Comparison of ENCODE assay signal across 8 cellular contexts in the genomic region with DNA sequence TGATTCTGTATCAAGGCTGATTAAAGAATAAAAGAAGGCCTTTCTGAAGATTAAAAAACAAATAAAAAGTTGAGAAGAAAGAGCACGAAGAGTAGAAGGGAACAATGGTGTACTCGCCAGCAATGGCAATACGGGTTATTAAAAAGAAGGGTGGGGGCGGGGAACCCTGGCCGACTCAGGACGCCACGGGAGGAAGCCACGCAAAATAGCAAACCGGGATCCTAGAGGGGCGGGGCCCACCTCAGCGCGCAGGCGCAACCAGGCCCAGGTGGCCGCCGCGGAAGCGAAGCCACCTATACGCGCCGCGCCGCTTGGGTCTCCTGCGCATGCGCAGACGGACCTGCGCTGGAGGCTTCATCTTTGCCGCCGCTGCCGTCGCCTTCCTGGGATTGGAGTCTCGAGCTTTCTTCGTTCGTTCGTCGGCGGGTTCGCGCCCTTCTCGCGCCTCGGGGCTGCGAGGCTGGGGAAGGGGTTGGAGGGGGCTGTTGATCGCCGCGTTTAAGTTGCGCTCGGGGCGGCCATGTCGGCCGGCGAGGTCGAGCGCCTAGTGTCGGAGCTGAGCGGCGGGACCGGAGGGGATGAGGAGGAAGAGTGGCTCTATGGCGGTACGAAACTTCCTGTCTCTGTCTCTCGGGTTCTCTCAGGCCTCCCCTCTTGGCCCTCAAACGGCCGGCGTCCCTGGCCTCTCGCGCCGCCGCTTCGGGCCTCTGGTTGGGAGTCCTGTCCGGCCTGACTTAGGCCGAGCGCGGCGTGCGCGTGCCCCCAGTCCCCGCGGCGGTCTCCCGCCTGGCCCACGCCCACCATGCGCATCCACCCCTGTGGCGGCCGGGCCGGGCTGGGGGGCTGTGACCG. TPM values are rescaled to one million over a fixed set of nuclear protein-coding genes. Genes with fewer than 3 reads are reported as not detected.
DNase-seq lines count a peak whose midpoint lies in the region; ATAC-seq, FAIRE-seq and TF ChIP-seq lines count a peak whose summit lies in the region.

A gene with protein sequence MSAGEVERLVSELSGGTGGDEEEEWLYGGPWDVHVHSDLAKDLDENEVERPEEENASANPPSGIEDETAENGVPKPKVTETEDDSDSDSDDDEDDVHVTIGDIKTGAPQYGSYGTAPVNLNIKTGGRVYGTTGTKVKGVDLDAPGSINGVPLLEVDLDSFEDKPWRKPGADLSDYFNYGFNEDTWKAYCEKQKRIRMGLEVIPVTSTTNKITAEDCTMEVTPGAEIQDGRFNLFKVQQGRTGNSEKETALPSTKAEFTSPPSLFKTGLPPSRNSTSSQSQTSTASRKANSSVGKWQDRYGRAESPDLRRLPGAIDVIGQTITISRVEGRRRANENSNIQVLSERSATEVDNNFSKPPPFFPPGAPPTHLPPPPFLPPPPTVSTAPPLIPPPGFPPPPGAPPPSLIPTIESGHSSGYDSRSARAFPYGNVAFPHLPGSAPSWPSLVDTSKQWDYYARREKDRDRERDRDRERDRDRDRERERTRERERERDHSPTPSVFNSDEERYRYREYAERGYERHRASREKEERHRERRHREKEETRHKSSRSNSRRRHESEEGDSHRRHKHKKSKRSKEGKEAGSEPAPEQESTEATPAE (plus strand): TSS at position 323 of the 852 bp plus-strand sequence. CDS start 198 bp downstream, at position 521.

- TF ChIP-seq CTCF in heart right ventricle (IDR thresholded peaks at IDR 0.05) (peak in 1 of 9 donors; percentile 8), upper lobe of left lung (IDR thresholded peaks at IDR 0.05) (peak in 2 of 6 experiments; percentile 18 to 27)

- ATAC-seq in HG02798 (IDR thresholded peaks at IDR 0.05; ENCODE audit: poor library complexity, unreplicated experiment) (peak; percentile 95), heart right ventricle (peak; percentile 99 to 100 (median 100)), upper lobe of left lung (ENCODE audit: low FRiP score in 2 of 2) (peak; percentile 97 to 99)

- TF ChIP-seq POLR2A in GM12891 (IDR thresholded peaks at IDR 0.05; ENCODE audit: low read depth, low read length) (peak; percentile 85), upper lobe of left lung (IDR thresholded peaks at IDR 0.05) (peak in 3 of 4 donors; percentile 67 to 87 (median 78))

- H3K27ac ChIP-seq in heart right ventricle, result peak within 1 kb of the TSS; percentile 67 to 94 (median 90)
- peak within 1 kb of the TSS; percentile 89 to 93 (median 91) for H3K27ac ChIP-seq in upper lobe of left lung

- H3K9me3 ChIP-seq in heart right ventricle (no peaks in the 10 kb centered on the region), upper lobe of left lung (no peaks in the 10 kb centered on the region)

- H3K4me3 ChIP-seq in heart right ventricle (peak within 1 kb of the TSS; percentile 72 to 93 (median 86)), upper lobe of left lung (peak within 1 kb of the TSS; percentile 77 to 95 (median 85))

- H3K36me3 ChIP-seq in heart right ventricle, result peaks cover 0 to 18% (median 0%) of the 10 kb centered on the region in 9 donors
- peaks cover 0 to 7% (median 2%) of the 10 kb centered on the region in 4 donors for H3K36me3 ChIP-seq in upper lobe of left lung

- intact Hi-C loops in heart right ventricle (cut with DNase I) (loop anchor here in 4 of 10 donors (1.0 to 10.0 kb wide), 7 partner anchors 11 to 857 kb away; a partner anchor contains a TSS), posterior cingulate gyrus (cut with DNase I) (loop anchor here (1.0 kb wide), 1 partner anchor 11 kb away; a partner anchor contains a TSS)

- peaks cover 0 to 2% (median 0%) of the 10 kb centered on the region in 7 donors for H3K27me3 ChIP-seq in heart right ventricle
- H3K27me3 ChIP-seq in upper lobe of left lung, result no peaks in the 10 kb centered on the region

- DNase-seq in GM12891 (ENCODE audit: insufficient read length, low spot score) (peak; percentile 84), NCI-H1436 (lab: John Stamatoyannopoulos, UW) (peak; percentile 93), T-helper 1 cell (peak; percentile 91 to 97 (median 94)), amniotic epithelial cell (ENCODE audit: low read depth) (peak; percentile 84), heart right ventricle (peak; percentile 94 to 96), posterior cingulate gyrus (peak; percentile 82 to 98 (median 90)), upper lobe of left lung (peak; percentile 97 to 99)

- peak; percentile 99 for FAIRE-seq in GM12891 (lab: Jason Lieb, UNC)

- WGBS in heart right ventricle, 2 donors, result 0% methylated on average over 84 to 85 of the region's 85 CpGs
- WGBS in upper lobe of left lung, 2 donors, result 0% methylated on average over 38 to 82 of the region's 85 CpGs

- no peak for TF ChIP-seq EP300 in upper lobe of left lung (IDR thresholded peaks at IDR 0.05)

- H3K4me1 ChIP-seq in heart right ventricle (peaks cover 0 to 33% (median 18%) of the 10 kb centered on the region in 9 donors), upper lobe of left lung (peaks cover 16 to 25% (median 20%) of the 10 kb centered on the region in 4 donors)

TF ChIP-seq in GM12891, 5 proteins besides CTCF, POLR2A, EP300 and RAD21:
- TF ChIP-seq TAF1 (IDR thresholded peaks at IDR 0.05; ENCODE audit: low read depth, low read length), result peak; percentile 82
- no peak for TF ChIP-seq PAX5 (IDR thresholded peaks at IDR 0.05; ENCODE audit: insufficient read depth, low read length, severe bottlenecking)
- peak; percentile 56 for TF ChIP-seq SPI1 (IDR thresholded peaks at IDR 0.05; ENCODE audit: low read depth, low read length)
- peak; percentile 85 for TF ChIP-seq POLR2AphosphoS5 (IDR thresholded peaks at IDR 0.05; ENCODE audit: low read depth, low read length)

RNA-seq across cellular contexts. Expression of the gene that starts here (rescaled TPM):
- polyA plus RNA-seq in GM12891 (2012; ENCODE audit: low read depth, missing spikeins), result 48.0 TPM
- 10 to 100 TPM; 26.9 to 47.0 (median 33.7) TPM for total RNA-seq in heart right ventricle
- polyA plus RNA-seq in heart right ventricle, result 10 to 100 TPM; 27.5 to 28.2 TPM
- total RNA-seq in upper lobe of left lung, result 10 to 100 TPM; 30.0 to 67.9 (median 39.7) TPM

Comparison
In these comparisons a context has a peak if more than half of its experiments do, and no peak if none do; other contexts are left out.
1. Peak in every context shown above with its lines: DNase-seq, ATAC-seq, H3K4me3 ChIP-seq and H3K27ac ChIP-seq.